In the genomic region with DNA sequence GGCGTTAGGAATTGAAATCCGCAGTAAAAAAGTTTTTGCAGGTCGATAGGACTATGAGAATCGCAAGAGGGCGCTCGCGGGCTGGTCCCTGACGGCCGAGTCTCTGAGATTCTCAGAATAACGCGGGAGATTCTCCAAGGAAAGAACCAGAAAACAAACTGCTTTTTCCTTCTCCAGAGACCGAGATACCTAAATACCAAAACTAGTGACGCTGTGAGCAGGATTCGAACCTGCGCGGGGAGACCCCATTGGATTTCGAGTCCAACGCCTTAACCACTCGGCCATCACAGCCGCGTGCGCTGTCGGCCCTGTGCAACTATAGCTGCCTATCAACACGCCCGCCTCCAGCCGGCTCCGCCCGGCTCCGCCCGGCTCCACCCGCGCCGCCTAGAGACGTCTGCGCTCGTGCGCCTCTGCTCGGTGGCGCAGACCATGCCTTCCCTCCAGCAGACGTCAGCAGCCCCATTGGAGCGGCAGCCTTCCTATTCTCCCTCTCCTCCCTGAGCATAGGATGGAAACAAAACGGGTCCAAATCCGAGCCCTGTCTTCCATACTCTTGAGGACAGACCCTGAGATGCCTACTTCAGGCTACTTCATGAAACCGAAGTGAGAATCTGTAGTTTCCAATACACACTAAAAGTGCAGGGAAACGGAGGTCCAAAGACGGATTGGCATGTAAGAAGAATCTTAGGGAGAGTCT, we compare ENCODE assay signal across 8 cellular contexts. TPM values are rescaled to one million over a fixed set of nuclear protein-coding genes. Genes with fewer than 3 reads are reported as not detected.
A peak's percentile ranks its signal among the peaks of the same experiment; 100 is the strongest.
DNase-seq lines count a peak whose midpoint lies in the region; ATAC-seq, FAIRE-seq and TF ChIP-seq lines count a peak whose summit lies in the region.

No MANE protein-coding gene starts in this region.

- peak overlapping the region; percentile 10 to 45 for H3K9ac ChIP-seq in kidney (ENCODE audit: low read length in 2 of 2)

- DNase-seq in AG09319 (ENCODE audit: extremely low read depth, low read depth) (peak; percentile 96), NCI-H345 (lab: John Stamatoyannopoulos, UW) (peak; percentile 93), cerebellar nuclear complex (lab: John Stamatoyannopoulos, UW) (peak; percentile 48 to 78), kidney (peak; percentile 98)
- peak; percentile 88 for DNase-seq in activated CD4-positive, CD25-positive, alpha-beta regulatory T cell treated with anti-CD3 and anti-CD28 coated beads, Interleukin-2, amount 50 U/mL, for 16 hours (ENCODE audit: low read depth, low spot score)
- peak; percentile 95 to 98 for DNase-seq in stimulated activated CD4-positive, alpha-beta T cell treated with anti-CD3 and anti-CD28 coated beads, Interleukin-15, amount 100 ng/mL, for 1 hour (ENCODE audit: low read depth in 1 of 2, low spot score in 1 of 2)

- peak; percentile 84 for ATAC-seq in GM19023 (IDR thresholded peaks at IDR 0.05; ENCODE audit: unreplicated experiment)
- ATAC-seq in HG03196 (IDR thresholded peaks at IDR 0.05; ENCODE audit: unreplicated experiment) = peak; percentile 76

- peak overlapping the region; percentile 24 to 50 for H3K4me3 ChIP-seq in kidney (ENCODE audit: low read length in 2 of 2)

- H3K27ac ChIP-seq in kidney (ENCODE audit: low read depth in 2 of 2, low read length in 2 of 2) = peak overlapping the region; percentile 63 to 91

- no peaks in the 10 kb centered on the region for H3K9me3 ChIP-seq in kidney (ENCODE audit: control insufficient read depth in 1 of 2, low read length in 2 of 2)

- H3K36me3 ChIP-seq in kidney (ENCODE audit: control insufficient read depth in 1 of 2, insufficient read depth in 2 of 2, low read length in 2 of 2) = peaks cover 29 to 35% of the 10 kb centered on the region in 2 donors

- peaks cover 0 to 11% of the 10 kb centered on the region in 2 donors for H3K4me1 ChIP-seq in kidney (ENCODE audit: control insufficient read depth in 1 of 2, insufficient read depth in 1 of 2, low read depth in 1 of 2, low read length in 2 of 2)

- FAIRE-seq in kidney (lab: Jason Lieb, UNC) = peak; percentile 97

- TF ChIP-seq CTCF in AG09319 (IDR thresholded peaks at IDR 0.05; ENCODE audit: low read depth, low read length) (peak; percentile 82), kidney (IDR thresholded peaks at IDR 0.05; ENCODE audit: borderline replicate concordance, extremely low read depth, insufficient read depth) (peak; percentile 80)

- intact Hi-C loops in kidney (cut with DNase I) = no loop called here

RNA-seq across cellular contexts. Expression of a gene that starts 13.4 kb away (rescaled TPM):
- 161 TPM for total RNA-seq in kidney
- 25.2 TPM for polyA plus RNA-seq in kidney (ENCODE audit: insufficient read depth, low read depth, low replicate concordance)

RNA-seq across cellular contexts. Expression of a gene that starts 14.9 kb away (rescaled TPM):
- 0.25 TPM for total RNA-seq in kidney
- not detected for polyA plus RNA-seq in kidney (ENCODE audit: insufficient read depth, low read depth, low replicate concordance)

RNA-seq across cellular contexts. Expression of a gene that starts 20.5 kb away (rescaled TPM):
- total RNA-seq in kidney = not detected
- polyA plus RNA-seq in kidney (ENCODE audit: insufficient read depth, low read depth, low replicate concordance) = not detected

RNA-seq across cellular contexts. Expression of a gene that starts 23.9 kb away (rescaled TPM):
- total RNA-seq in kidney = 107 TPM
- polyA plus RNA-seq in kidney (ENCODE audit: insufficient read depth, low read depth, low replicate concordance) = 124 TPM

RNA-seq across cellular contexts. Expression of a gene that starts 37.4 kb away (rescaled TPM):
- total RNA-seq in kidney = 23.4 TPM
- 24.6 TPM for polyA plus RNA-seq in kidney (ENCODE audit: insufficient read depth, low read depth, low replicate concordance)

Comparison
In these comparisons a context has a peak if more than half of its experiments do, and no peak if none do; other contexts are left out.
1. Peak in every context shown above with its lines: DNase-seq, ATAC-seq, H3K4me3 ChIP-seq and H3K27ac ChIP-seq.